Comparison of ENCODE assay signal across 13 cellular contexts in genomic region chr5:158811350-158811749, GRCh38.
"Had no signal": no experiment of that assay in that cellular context is flagged by ENCODE, and none has a peak within 500 bp of the region (broad histone marks: within the 10 kb centered on the region; RNA-seq: fewer than 3 reads in every experiment).

No MANE protein-coding gene starts in this region.

- DNase-seq: activated CD4-positive, alpha-beta T cell treated with anti-CD3 and anti-CD28 coated beads for 48 hours; activated CD8-positive, alpha-beta memory T cell treated with anti-CD3 and anti-CD28 coated beads for 24 hours; activated naive CD4-positive, alpha-beta T cell treated with Interleukin-2 at 50 U/mL for 16 hours; activated naive CD8-positive, alpha-beta T cell treated with anti-CD3 and anti-CD28 coated beads, Interleukin-2, amount 50 U/mL, for 24 hours; cortex of kidney; effector CD8-positive, alpha-beta T cell; left ventricle myocardium superior; substantia nigra; T-helper 9 cell; transverse colon; WERI-Rb-1 had no signal

- H3K27ac ChIP-seq: gastroesophageal sphincter, transverse colon, WERI-Rb-1 had no signal

- H3K36me3 ChIP-seq: gastroesophageal sphincter, transverse colon, WERI-Rb-1 had no signal

- H3K27me3 ChIP-seq: gastroesophageal sphincter, transverse colon had no signal

- H3K4me3 ChIP-seq: gastroesophageal sphincter, skin epidermis, transverse colon had no signal

- H3K27me3 Mint-ChIP-seq: activated naive CD8-positive, alpha-beta T cell treated with anti-CD3 and anti-CD28 coated beads, Interleukin-2, amount 50 U/mL, for 24 hours had no signal

- H3K9me3 ChIP-seq: gastroesophageal sphincter, transverse colon had no signal

- ATAC-seq: activated naive CD8-positive, alpha-beta T cell treated with anti-CD3 and anti-CD28 coated beads, Interleukin-2, amount 50 U/mL, for 24 hours; gastroesophageal sphincter; left ventricle myocardium superior had no signal

- H3K4me1 ChIP-seq: transverse colon had no signal
